In the genomic region with DNA sequence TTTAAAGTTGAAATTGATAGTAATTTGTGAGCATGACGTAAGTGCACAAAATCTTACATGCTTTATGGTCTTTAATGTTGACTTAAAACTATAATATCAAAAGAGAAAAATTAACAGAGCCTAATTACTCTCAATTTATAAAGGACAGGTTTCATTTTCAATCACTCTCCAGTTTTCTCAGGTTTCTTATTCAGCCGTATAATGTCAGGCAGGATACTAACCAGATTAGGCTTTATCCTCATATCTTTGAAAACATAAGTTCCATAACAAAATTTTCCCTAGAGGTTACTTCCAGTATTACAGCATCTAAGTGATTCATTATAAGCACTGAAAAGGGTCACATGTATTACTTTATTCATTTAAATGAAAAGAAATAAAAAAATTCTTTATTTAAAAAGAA, we compare ENCODE assay signal across 15 cellular contexts.
DNase-seq lines count a peak whose midpoint lies in the region; ATAC-seq and TF ChIP-seq lines count a peak whose summit lies in the region.
"Had no signal": no experiment of that assay in that cellular context is flagged by ENCODE, and none has a peak within 500 bp of the region (broad histone marks: within the 10 kb centered on the region; RNA-seq: fewer than 3 reads in every experiment).

No MANE protein-coding gene starts in this region.

- H3K9me2 ChIP-seq in MM.1S (replicated peaks; ENCODE audit: insufficient read depth, low read length) (no peaks in the 10 kb centered on the region), Karpas-422 (replicated peaks; ENCODE audit: insufficient read depth, low read length) (no peaks in the 10 kb centered on the region)

- intact Hi-C loops in A673 (cut with micrococcal nuclease; ENCODE audit: unreplicated experiment), result no loop called here

- no peak for ATAC-seq in GM19324 (IDR thresholded peaks at IDR 0.05; ENCODE audit: low FRiP score, unreplicated experiment)

- H3K4me3 Mint-ChIP-seq in chondrocyte (ENCODE audit: unreplicated experiment) (no peak overlapping the region), neural crest cell (no peak overlapping the region)
- no peak overlapping the region for H3K4me3 Mint-ChIP-seq in activated T-cell treated with anti-CD3 and anti-CD28 coated beads, Interleukin-2, amount 50 U/mL, for 24 hours
- H3K4me3 Mint-ChIP-seq: CD8-positive, alpha-beta memory T cell had no signal

- H3K9me3 ChIP-seq in A673 (ENCODE audit: low read depth, low read length, poor library complexity, severe bottlenecking), result no peaks in the 10 kb centered on the region
- no peaks in the 10 kb centered on the region for H3K9me3 ChIP-seq in MM.1S (replicated peaks; ENCODE audit: insufficient read depth, low read length)
- no peaks in the 10 kb centered on the region; the same call in 1 of the 2 replicates for H3K9me3 ChIP-seq in Karpas-422 (ENCODE audit: low read length)

- H3K4me2 ChIP-seq in MM.1S (ENCODE audit: low read depth, low read length) (no peak overlapping the region), Karpas-422 (ENCODE audit: low read depth, low read length, poor library complexity, severe bottlenecking) (no peak overlapping the region)

- H3K27me3 Mint-ChIP-seq in chondrocyte (ENCODE audit: low read depth) (no peaks in the 10 kb centered on the region), neural crest cell (ENCODE audit: low read depth) (peaks cover 4% of the 10 kb centered on the region)
- H3K27me3 Mint-ChIP-seq in activated T-cell treated with anti-CD3 and anti-CD28 coated beads, Interleukin-2, amount 50 U/mL, for 24 hours, result no peaks in the 10 kb centered on the region

- H3K9ac ChIP-seq in MM.1S (ENCODE audit: low read length), result no peak overlapping the region
- H3K9ac ChIP-seq in Karpas-422 (ENCODE audit: low read length), result no peak overlapping the region

- no peaks in the 10 kb centered on the region for H3K4me1 ChIP-seq in A673 (ENCODE audit: insufficient read depth, low read length, poor library complexity, severe bottlenecking)
- H3K4me1 ChIP-seq in MM.1S (ENCODE audit: low read length), result no peaks in the 10 kb centered on the region
- no peaks in the 10 kb centered on the region for H3K4me1 ChIP-seq in Karpas-422 (ENCODE audit: low read length)

- no TSS peak for BruUV-seq in A673 (replicated peaks; lab: Mats Ljungman, UMichigan)

- H3K4me1 Mint-ChIP-seq in chondrocyte (ENCODE audit: low read depth) (no peaks in the 10 kb centered on the region), neural crest cell (no peaks in the 10 kb centered on the region)
- no peaks in the 10 kb centered on the region for H3K4me1 Mint-ChIP-seq in activated T-cell treated with anti-CD3 and anti-CD28 coated beads, Interleukin-2, amount 50 U/mL, for 24 hours (ENCODE audit: low read depth)
- H3K4me1 Mint-ChIP-seq: CD8-positive, alpha-beta memory T cell had no signal

- H3K36me3 ChIP-seq in A673 (ENCODE audit: insufficient read depth, low read length, poor library complexity, severe bottlenecking) (no peaks in the 10 kb centered on the region), MM.1S (replicated peaks; ENCODE audit: insufficient read depth, low read length) (no peaks in the 10 kb centered on the region), Karpas-422 (ENCODE audit: insufficient read depth, low read length) (no peaks in the 10 kb centered on the region)

- H3K79me2 ChIP-seq in MM.1S (ENCODE audit: low read length) (no peaks in the 10 kb centered on the region), Karpas-422 (ENCODE audit: low read length) (no peaks in the 10 kb centered on the region)

- CTCF ChIA-PET in A673 (lab: Charles Lee), result interaction anchor here (0.7 kb wide), 1 partner anchor 110 kb away, joined by 3 read pairs; no protein-coding TSS in a partner anchor

- DNase-seq in A673 (ENCODE audit: low spot score) (no peak), MM.1S (no peak), chondrocyte (ENCODE audit: low spot score) (no peak), neural crest cell (ENCODE audit: low read depth, low spot score) (no peak), NCI-H524 treated with DMSO at 0.1 percent for 48 hours (lab: John Stamatoyannopoulos, UW) (no peak), Karpas-422 (no peak)
- no peak for DNase-seq in activated T-cell treated with anti-CD3 and anti-CD28 coated beads, Interleukin-2, amount 50 U/mL, for 24 hours
- DNase-seq: C1 segment of cervical spinal cord; CD8-positive, alpha-beta memory T cell; DMS79; NCI-H1105; NCI-H1694; NCI-H2081 treated with DMSO at 0.1 percent for 48 hours; NCI-H748 treated with DMSO at 0.1 percent for 48 hours had no signal

- H3K4me3 ChIP-seq in A673 (ENCODE audit: low read depth, low read length, poor library complexity, severe bottlenecking) (no peak overlapping the region), MM.1S (ENCODE audit: low read length) (no peak overlapping the region), Karpas-422 (ENCODE audit: low read length) (no peak overlapping the region)

- H3K27me3 ChIP-seq in A673 (replicated peaks; ENCODE audit: insufficient read depth, low read depth, low read length, poor library complexity), result no peaks in the 10 kb centered on the region
- no peaks in the 10 kb centered on the region for H3K27me3 ChIP-seq in MM.1S (replicated peaks; ENCODE audit: insufficient read depth, low read length)
- no peaks in the 10 kb centered on the region for H3K27me3 ChIP-seq in Karpas-422 (ENCODE audit: low read length)

- POLR2A ChIA-PET in A673 (lab: Charles Lee; ENCODE audit: low non-redundant PET), result no interaction called here

- H3K27ac Mint-ChIP-seq in chondrocyte (ENCODE audit: unreplicated experiment) (no peak overlapping the region), neural crest cell (ENCODE audit: unreplicated experiment) (no peak overlapping the region)
- no peak overlapping the region for H3K27ac Mint-ChIP-seq in activated T-cell treated with anti-CD3 and anti-CD28 coated beads, Interleukin-2, amount 50 U/mL, for 24 hours
- H3K27ac Mint-ChIP-seq: CD8-positive, alpha-beta memory T cell had no signal

- H3F3A ChIP-seq in MM.1S (ENCODE audit: insufficient read depth, low read length), result no peaks in the 10 kb centered on the region

- H3K9me3 Mint-ChIP-seq in chondrocyte (ENCODE audit: low read depth), result peaks cover 7% of the 10 kb centered on the region
- H3K9me3 Mint-ChIP-seq in neural crest cell, result peaks cover 4% of the 10 kb centered on the region
- H3K9me3 Mint-ChIP-seq in activated T-cell treated with anti-CD3 and anti-CD28 coated beads, Interleukin-2, amount 50 U/mL, for 24 hours, result peaks cover 8% of the 10 kb centered on the region

- 0 out of 2 replicates have a peak, but pooled peaks have one; percentile 8 for TF ChIP-seq CTCF in A673 (conservative IDR thresholded peaks at IDR 0.05; ENCODE audit: low read depth, low read length)
- 0 out of 2 replicates have a peak, but pooled peaks have one; percentile 4 for TF ChIP-seq CTCF in MM.1S (IDR thresholded peaks at IDR 0.05; ENCODE audit: low read length)
- TF ChIP-seq CTCF in chondrocyte (IDR thresholded peaks at IDR 0.05), result peak; percentile 12
- peak; percentile 40 for TF ChIP-seq CTCF in neural crest cell (conservative IDR thresholded peaks at IDR 0.05)

- H2AFZ ChIP-seq in MM.1S (ENCODE audit: low read length), result no peak overlapping the region
- H2AFZ ChIP-seq in Karpas-422 (ENCODE audit: low read length), result no peak overlapping the region

- no peaks in the 10 kb centered on the region for H3K36me3 Mint-ChIP-seq in chondrocyte (ENCODE audit: low read depth)
- H3K36me3 Mint-ChIP-seq in neural crest cell (ENCODE audit: low read depth), result no peaks in the 10 kb centered on the region
- no peaks in the 10 kb centered on the region for H3K36me3 Mint-ChIP-seq in activated T-cell treated with anti-CD3 and anti-CD28 coated beads, Interleukin-2, amount 50 U/mL, for 24 hours (ENCODE audit: low read depth)
- H3K36me3 Mint-ChIP-seq: CD8-positive, alpha-beta memory T cell had no signal

- no peaks in the 10 kb centered on the region for H4K20me1 ChIP-seq in MM.1S (ENCODE audit: insufficient read depth, low read length)
- H4K20me1 ChIP-seq in Karpas-422 (ENCODE audit: insufficient read depth, low read depth, low read length), result no peaks in the 10 kb centered on the region

- H3K27ac ChIP-seq in A673 (ENCODE audit: low read depth, low read length, poor library complexity, severe bottlenecking) (no peak overlapping the region), MM.1S (ENCODE audit: low read length) (no peak overlapping the region), Karpas-422 (ENCODE audit: low read length) (no peak overlapping the region)
